5 cellular contexts compared by ENCODE assay signal in the genomic region with DNA sequence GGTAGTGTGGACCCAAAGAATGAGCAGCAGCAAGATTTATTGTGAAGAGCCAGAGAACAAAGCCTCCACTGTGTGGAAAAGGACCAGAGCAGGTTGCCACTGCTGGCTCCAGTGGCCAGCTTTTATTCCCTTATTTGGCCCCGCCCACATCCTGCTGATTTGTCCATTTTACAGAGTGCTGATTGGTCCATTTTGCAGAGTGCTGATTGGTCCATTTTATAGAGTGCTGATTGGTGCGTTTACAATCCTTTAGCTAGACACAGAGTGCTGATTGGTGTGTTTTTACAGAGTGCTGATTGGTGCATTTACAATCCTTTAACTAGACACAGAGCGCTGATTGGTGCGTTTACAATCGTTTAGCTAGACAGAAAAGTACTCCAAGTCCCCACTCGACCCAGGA. TPM values are rescaled to one million over a fixed set of nuclear protein-coding genes. Genes with fewer than 3 reads are reported as not detected.
"Had no signal": no experiment of that assay in that cellular context is flagged by ENCODE, and none has a peak within 500 bp of the region (broad histone marks: within the 10 kb centered on the region; RNA-seq: fewer than 3 reads in every experiment).

No MANE protein-coding gene starts in this region.

RNA-seq across cellular contexts. Expression of a gene that starts 15.9 kb away (rescaled TPM):
- total RNA-seq: MCF 10A, OCI-LY7, Peyer's patch, Right ventricle myocardium superior, SJSA1 had no signal
